ENCODE assay signal across 18 cellular contexts in the genomic region with DNA sequence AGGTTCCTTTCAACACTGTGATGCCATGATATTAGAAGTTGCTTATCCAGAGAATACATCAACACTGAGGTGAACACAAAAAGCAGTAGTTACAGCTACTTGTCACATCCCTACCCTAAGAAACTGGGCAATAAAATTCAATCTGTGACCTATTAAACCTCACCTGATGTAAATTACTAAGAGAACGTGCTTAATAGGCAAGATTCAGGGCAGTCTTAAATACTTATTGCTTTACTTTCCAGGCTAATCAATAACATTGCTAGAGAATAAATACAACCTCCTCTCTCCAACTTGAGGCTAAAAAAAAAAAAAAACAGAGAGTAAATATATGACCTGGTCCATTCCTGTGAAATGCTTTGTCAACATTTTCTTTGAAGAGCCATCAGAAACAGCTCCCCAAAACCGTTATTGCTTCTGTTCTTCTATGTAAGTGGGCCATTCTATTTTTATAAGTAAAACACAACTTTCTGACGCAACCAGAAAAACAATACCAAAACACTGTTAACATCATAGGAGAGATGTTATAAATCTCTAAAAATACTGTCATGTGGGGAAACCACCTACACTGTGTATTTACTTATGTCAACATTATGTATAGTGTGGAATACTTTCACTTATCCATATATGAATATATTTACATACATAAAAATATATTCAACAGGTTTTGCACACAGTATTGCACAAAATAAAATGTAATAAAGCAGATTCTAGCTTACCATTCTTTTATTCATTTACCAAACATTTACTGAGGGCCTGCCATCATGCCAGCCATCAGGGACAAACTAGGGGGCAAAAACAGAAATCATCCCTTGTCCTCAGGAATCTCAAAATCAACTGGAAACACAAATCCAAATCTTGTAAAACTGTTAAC. TPM values are rescaled to one million over a fixed set of nuclear protein-coding genes. Genes with fewer than 3 reads are reported as not detected.
DNase-seq lines count a peak whose midpoint lies in the region; ATAC-seq, FAIRE-seq and TF ChIP-seq lines count a peak whose summit lies in the region.
"Had no signal": no experiment of that assay in that cellular context is flagged by ENCODE, and none has a peak within 500 bp of the region (broad histone marks: within the 10 kb centered on the region; RNA-seq: fewer than 3 reads in every experiment).

No MANE protein-coding gene starts in this region.

- DNase-seq in GM12865 (ENCODE audit: low read depth): peak; percentile 37
- DNase-seq in astrocyte (ENCODE audit: low read depth): no peak
- no peak for DNase-seq in neural progenitor cell (ENCODE audit: low spot score)
- DNase-seq in NCI-H2081 treated with DMSO at 0.1 percent for 48 hours (lab: John Stamatoyannopoulos, UW): no peak
- no peak for DNase-seq in stimulated activated CD8-positive, alpha-beta memory T cell treated with anti-CD3 and anti-CD28 coated beads, Interleukin-4, amount 100 ng/mL, for 48 hours
- no peak for DNase-seq in NCI-H2081 (lab: John Stamatoyannopoulos, UW)
- DNase-seq: activated CD4-positive, alpha-beta T cell treated with anti-CD3 and anti-CD28 coated beads for 4 hours; activated naive CD4-positive, alpha-beta T cell treated with anti-CD3 and anti-CD28 coated beads, Interleukin-2, amount 50 U/mL, for 16 hours; DMS 273 treated with DMSO at 0.1 percent for 48 hours; hippocampal formation; IMR-90; mucosa of descending colon; NCI-H1092; posterior cingulate gyrus; SIG-M5; stomach; T-helper 9 cell had no signal

- FAIRE-seq in astrocyte (lab: Jason Lieb, UNC): no peak

- H3K27ac Mint-ChIP-seq in astrocyte (ENCODE audit: unreplicated experiment) (no peak overlapping the region), neural progenitor cell (no peak overlapping the region)

- peaks cover 23% of the 10 kb centered on the region for H4K20me1 ChIP-seq in astrocyte (ENCODE audit: insufficient read depth, low read length)
- H4K20me1 ChIP-seq in neural progenitor cell (ENCODE audit: low read depth): peaks cover 29% of the 10 kb centered on the region

- H3K27me3 Mint-ChIP-seq in astrocyte (ENCODE audit: low read depth, unreplicated experiment) (no peaks in the 10 kb centered on the region), neural progenitor cell (ENCODE audit: insufficient read depth, low read depth) (peaks cover 2% of the 10 kb centered on the region)

- H3K36me3 Mint-ChIP-seq in astrocyte (ENCODE audit: low read depth, unreplicated experiment) (peaks cover 21% of the 10 kb centered on the region), neural progenitor cell (peaks cover 31% of the 10 kb centered on the region)

- H2AFZ ChIP-seq in astrocyte (ENCODE audit: low read depth, low read length): no peak overlapping the region
- H2AFZ ChIP-seq in neural progenitor cell (replicated peaks): no peak overlapping the region

- H3K4me3 Mint-ChIP-seq in astrocyte (ENCODE audit: unreplicated experiment) (peak overlapping the region; percentile 8), neural progenitor cell (no peak overlapping the region)

- peaks cover 12% of the 10 kb centered on the region for H3K36me3 ChIP-seq in astrocyte (ENCODE audit: insufficient read depth, low read length)
- H3K36me3 ChIP-seq in neural progenitor cell: peaks cover 12% of the 10 kb centered on the region

- H3F3A ChIP-seq in neural progenitor cell (ENCODE audit: low read depth): peaks cover 13% of the 10 kb centered on the region

- no peaks in the 10 kb centered on the region for H3K9me3 ChIP-seq in astrocyte (ENCODE audit: insufficient read depth, low read depth, low read length)
- no peaks in the 10 kb centered on the region for H3K9me3 ChIP-seq in neural progenitor cell (ENCODE audit: low read depth)
- H3K9me3 ChIP-seq: mucosa of descending colon, stomach had no signal

- peak overlapping the region; percentile 7; the same call in 1 of the 2 replicates for H3K4me3 ChIP-seq in GM12865 (ENCODE audit: low read depth, low read length)
- no peak overlapping the region for H3K4me3 ChIP-seq in astrocyte (ENCODE audit: insufficient read depth, low read depth, low read length)
- no peak overlapping the region for H3K4me3 ChIP-seq in neural progenitor cell
- H3K4me3 ChIP-seq: mucosa of descending colon, stomach had no signal

- no peak for TF ChIP-seq CTCF in GM12865 (IDR thresholded peaks at IDR 0.05; ENCODE audit: insufficient read depth, low read depth, low read length, missing control alignments)
- no peak for TF ChIP-seq CTCF in astrocyte (IDR thresholded peaks at IDR 0.05; ENCODE audit: insufficient read depth, low read depth, low read length)
- TF ChIP-seq CTCF in neural progenitor cell (IDR thresholded peaks at IDR 0.05): no peak

- H3K27ac ChIP-seq in astrocyte (ENCODE audit: low read depth, low read length): no peak overlapping the region
- H3K27ac ChIP-seq in neural progenitor cell: no peak overlapping the region
- H3K27ac ChIP-seq: stomach had no signal

- H3K9me3 Mint-ChIP-seq in astrocyte (ENCODE audit: unreplicated experiment) (no peaks in the 10 kb centered on the region), neural progenitor cell (peaks cover 3% of the 10 kb centered on the region)

- H3K4me1 Mint-ChIP-seq in astrocyte (ENCODE audit: low read depth, unreplicated experiment): peaks cover 15% of the 10 kb centered on the region
- H3K4me1 Mint-ChIP-seq in neural progenitor cell: peaks cover 33% of the 10 kb centered on the region

- H3K79me2 ChIP-seq in astrocyte (ENCODE audit: insufficient read depth, low read length) (peaks cover 48% of the 10 kb centered on the region), neural progenitor cell (ENCODE audit: low read depth) (peaks cover 81% of the 10 kb centered on the region)

- H3K9ac ChIP-seq in astrocyte (ENCODE audit: low read length) (no peak overlapping the region), neural progenitor cell (no peak overlapping the region)

- H3K27me3 ChIP-seq in astrocyte (ENCODE audit: insufficient read depth, low read length) (no peaks in the 10 kb centered on the region), neural progenitor cell (no peaks in the 10 kb centered on the region)
- H3K27me3 ChIP-seq: stomach had no signal

- H3K4me2 ChIP-seq in astrocyte (ENCODE audit: low read length): no peak overlapping the region
- peak overlapping the region; percentile 96 for H3K4me2 ChIP-seq in neural progenitor cell

- ATAC-seq in HG02885 (IDR thresholded peaks at IDR 0.05; ENCODE audit: poor library complexity, unreplicated experiment): peak; percentile 24
- ATAC-seq: mucosa of descending colon had no signal

- H3K4me1 ChIP-seq in astrocyte (ENCODE audit: insufficient read depth, low read length) (peaks cover 10% of the 10 kb centered on the region), neural progenitor cell (peaks cover 21% of the 10 kb centered on the region)

RNA-seq across cellular contexts. Expression of gene NKIRAS1, which starts 2.7 kb away (rescaled TPM):
- total RNA-seq in astrocyte (10.7 and 11.0 TPM in 2 replicates), neural progenitor cell (ENCODE audit: low replicate concordance) (17.3 and 30.9 TPM in 2 replicates)

RNA-seq across cellular contexts. Expression of gene RPL15, which starts 2.8 kb away (rescaled TPM):
- total RNA-seq in astrocyte (1,579 and 1,629 TPM in 2 replicates), neural progenitor cell (ENCODE audit: low replicate concordance) (5,928 and 7,186 TPM in 2 replicates)

RNA-seq across cellular contexts. Expression of gene NR1D2, which starts 31.0 kb away (rescaled TPM):
- total RNA-seq in astrocyte (19.2 and 20.7 TPM in 2 replicates), neural progenitor cell (ENCODE audit: low replicate concordance) (28.9 and 43.7 TPM in 2 replicates)
